In the genomic region with DNA sequence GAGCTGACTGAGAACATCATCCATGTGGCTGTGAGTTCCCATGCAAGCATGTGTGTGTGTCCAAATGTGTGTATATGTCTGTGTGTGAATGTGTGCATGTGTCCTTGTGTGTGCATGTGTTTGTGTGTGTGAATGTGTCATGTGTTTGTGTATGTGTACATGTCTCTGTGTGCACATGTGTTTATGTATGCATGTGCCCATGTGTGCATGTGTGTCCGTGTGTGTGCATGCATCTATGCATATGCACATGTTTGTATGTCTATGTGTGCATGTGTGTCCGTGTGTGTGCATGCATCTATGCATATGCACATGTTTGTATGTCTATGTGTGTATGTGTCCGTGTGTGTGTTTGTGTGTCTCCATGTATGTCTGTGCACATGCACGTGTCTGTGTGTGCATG, we compare ENCODE assay signal across 25 cellular contexts.
A peak's percentile ranks its signal among the peaks of the same experiment; 100 is the strongest.
DNase-seq lines count a peak whose midpoint lies in the region; ATAC-seq, FAIRE-seq and TF ChIP-seq lines count a peak whose summit lies in the region.
"Had no signal": no experiment of that assay in that cellular context is flagged by ENCODE, and none has a peak within 500 bp of the region (broad histone marks: within the 10 kb centered on the region; RNA-seq: fewer than 3 reads in every experiment).

No MANE protein-coding gene starts in this region.

- H3K4me1 Mint-ChIP-seq in activated CD4-positive, alpha-beta T cell treated with anti-CD3 and anti-CD28 coated beads, Interleukin-2, amount 10 ng/mL, durations not matched to agents 24 days and 14 days: peaks cover 55% of the 10 kb centered on the region
- H3K4me1 Mint-ChIP-seq in activated CD4-positive, alpha-beta T cell treated with anti-CD3 and anti-CD28 coated beads, Interleukin-2, amount 10 ng/mL, durations not matched to agents 7 days and 5 days: peaks cover 51% of the 10 kb centered on the region
- H3K4me1 Mint-ChIP-seq in stimulated activated memory B cell treated with anti-CD40 and anti-IgM and Interleukin-4, amounts not matched to agents 10 μg/mL and 1 μg/mL and 100 μg/mL, for 72 hours: peaks cover 61% of the 10 kb centered on the region

- no peak overlapping the region for H2BK15ac ChIP-seq in H1 (ENCODE audit: low read length)

- no peaks in the 10 kb centered on the region for H3K27me3 Mint-ChIP-seq in activated CD4-positive, alpha-beta T cell treated with anti-CD3 and anti-CD28 coated beads, Interleukin-2, amount 10 ng/mL, durations not matched to agents 24 days and 14 days
- no peaks in the 10 kb centered on the region for H3K27me3 Mint-ChIP-seq in activated CD4-positive, alpha-beta T cell treated with anti-CD3 and anti-CD28 coated beads, Interleukin-2, amount 10 ng/mL, durations not matched to agents 7 days and 5 days
- no peaks in the 10 kb centered on the region for H3K27me3 Mint-ChIP-seq in stimulated activated memory B cell treated with anti-CD40 and anti-IgM and Interleukin-4, amounts not matched to agents 10 μg/mL and 1 μg/mL and 100 μg/mL, for 72 hours

- no peaks in the 10 kb centered on the region for H3K79me1 ChIP-seq in H1 (ENCODE audit: low read depth, low read length)

- CTCF ChIA-PET in activated CD4-positive, alpha-beta T cell treated with anti-CD3 and anti-CD28 coated beads, Interleukin-2, amount 10 ng/mL, durations not matched to agents 7 days and 5 days (lab: Charles Lee): interaction anchor here (0.9 to 1.0 kb wide), 2 partner anchors 16 to 21 kb away, joined by 3 read pairs; no protein-coding TSS in a partner anchor
- CTCF ChIA-PET in H1 (lab: Charles Lee; ENCODE audit: partially characterized antibody): no interaction called here

- H3K4me1 ChIP-seq in H1 (replicated peaks in 1 of 4; ENCODE audit: control insufficient read depth in 3 of 4, insufficient read depth in 4 of 4, low read length in 3 of 4): peaks cover 0 to 3% (median 0%) of the 10 kb centered on the region in 4 experiments; a peak in 2 of 7 replicates

- no peaks in the 10 kb centered on the region for H3K27me3 ChIP-seq in H1 (replicated peaks in 1 of 4; ENCODE audit: control insufficient read depth in 3 of 4, extremely low read depth in 1 of 4, insufficient read depth in 3 of 4, low read length in 3 of 4)
- H3K27me3 ChIP-seq: SJCRH30 had no signal

- peak overlapping the region; percentile 45 for H3K27ac Mint-ChIP-seq in activated CD4-positive, alpha-beta T cell treated with anti-CD3 and anti-CD28 coated beads, Interleukin-2, amount 10 ng/mL, durations not matched to agents 24 days and 14 days
- no peak overlapping the region for H3K27ac Mint-ChIP-seq in activated CD4-positive, alpha-beta T cell treated with anti-CD3 and anti-CD28 coated beads, Interleukin-2, amount 10 ng/mL, durations not matched to agents 7 days and 5 days
- H3K27ac Mint-ChIP-seq in stimulated activated memory B cell treated with anti-CD40 and anti-IgM and Interleukin-4, amounts not matched to agents 10 μg/mL and 1 μg/mL and 100 μg/mL, for 72 hours: peak overlapping the region; percentile 16
- H3K27ac Mint-ChIP-seq: GM23338 had no signal

- H2BK20ac ChIP-seq in H1 (ENCODE audit: low read length): no peak overlapping the region

- no peak overlapping the region for H3K23ac ChIP-seq in H1 (ENCODE audit: insufficient read length)

- no peak overlapping the region for H3K9ac ChIP-seq in H1 (replicated peaks in 1 of 4; ENCODE audit: extremely low read depth in 1 of 4, low read depth in 3 of 4, low read length in 3 of 4)

- H3K79me2 ChIP-seq in H1 (ENCODE audit: control insufficient read depth in 1 of 2, insufficient read depth in 2 of 2, low read length in 2 of 2): no peaks in the 10 kb centered on the region; a peak in 1 of 4 replicates

- H3K4me3 ChIP-seq in H1 (ENCODE audit: extremely low read depth in 1 of 4, insufficient read depth in 2 of 4, low read depth in 3 of 4, low read length in 4 of 4): no peak overlapping the region
- H3K4me3 ChIP-seq: GM23338, SJCRH30 had no signal

- H4K5ac ChIP-seq in H1 (ENCODE audit: insufficient read length, low read depth, low read length): no peak overlapping the region

- no peak overlapping the region for H3K4me3 Mint-ChIP-seq in activated CD4-positive, alpha-beta T cell treated with anti-CD3 and anti-CD28 coated beads, Interleukin-2, amount 10 ng/mL, durations not matched to agents 24 days and 14 days
- H3K4me3 Mint-ChIP-seq in activated CD4-positive, alpha-beta T cell treated with anti-CD3 and anti-CD28 coated beads, Interleukin-2, amount 10 ng/mL, durations not matched to agents 7 days and 5 days: no peak overlapping the region
- no peak overlapping the region for H3K4me3 Mint-ChIP-seq in stimulated activated memory B cell treated with anti-CD40 and anti-IgM and Interleukin-4, amounts not matched to agents 10 μg/mL and 1 μg/mL and 100 μg/mL, for 72 hours
- H3K4me3 Mint-ChIP-seq: GM23338 had no signal

- TF ChIP-seq CTCF in H1 (IDR thresholded peaks at IDR 0.05; ENCODE audit: control extremely low read depth in 1 of 3, insufficient read depth in 1 of 3, low read depth in 1 of 3, low read length in 3 of 3): no peak

- no peak overlapping the region for H2BK12ac ChIP-seq in H1 (ENCODE audit: low read depth, low read length)

- ATAC-seq in stimulated activated memory B cell treated with anti-CD40 and anti-IgM and Interleukin-4, amounts not matched to agents 10 μg/mL and 1 μg/mL and 100 μg/mL, for 72 hours: no peak
- ATAC-seq in HG03469 (IDR thresholded peaks at IDR 0.05; ENCODE audit: unreplicated experiment) (no peak), GM19397 (IDR thresholded peaks at IDR 0.05; ENCODE audit: unreplicated experiment) (no peak)
- ATAC-seq: GM23338, HCT116 had no signal

- POLR2A ChIA-PET in activated CD4-positive, alpha-beta T cell treated with anti-CD3 and anti-CD28 coated beads, Interleukin-2, amount 10 ng/mL, durations not matched to agents 7 days and 5 days (lab: Charles Lee): no interaction called here
- POLR2A ChIA-PET in H1 (lab: Charles Lee; ENCODE audit: partially characterized antibody): no interaction called here

- H2BK5ac ChIP-seq in H1 (ENCODE audit: low read depth, low read length): no peak overlapping the region; the same call in 1 of the 2 replicates

- WGBS in H1 (ENCODE audit: extremely low coverage in 1 of 2, insufficient coverage in 1 of 2, insufficient read length in 1 of 2, insufficient replicate concordance in 2 of 2, low coverage in 1 of 2, low lambda C conversion rate in 2 of 2, missing lambda C conversion rate in 1 of 2), 2 experiments: 90% methylated on average over 4 of the region's 4 CpGs; no CpG with 5 or more reads in 1 of the 2 experiments

- H3K56ac ChIP-seq in H1 (replicated peaks; ENCODE audit: insufficient read length, low read depth, low read length): no peak overlapping the region

- peaks cover 6% of the 10 kb centered on the region for H3K23me2 ChIP-seq in H1 (ENCODE audit: low read depth, low read length)

- FAIRE-seq in GM12892 (lab: Jason Lieb, UNC) (peak; percentile 57), H1 (lab: Jason Lieb, UNC) (no peak), H54 (lab: Jason Lieb, UNC) (no peak)
- FAIRE-seq: D721Med, RCC 7860 had no signal

- TF ChIP-seq POLR2A in GM12892 (IDR thresholded peaks at IDR 0.05; ENCODE audit: low read depth, low read length) (no peak), H1 (IDR thresholded peaks at IDR 0.05; ENCODE audit: control extremely low read depth in 1 of 2, low read depth in 2 of 2, low read length in 2 of 2) (no peak), H54 (IDR thresholded peaks at IDR 0.05; ENCODE audit: low read depth, low read length) (no peak)

- H4K20me1 ChIP-seq in H1 (replicated peaks in 1 of 2; ENCODE audit: control insufficient read depth in 1 of 2, insufficient read depth in 2 of 2, low read length in 2 of 2): peaks cover 0 to 3% of the 10 kb centered on the region in 2 experiments

- intact Hi-C loops in activated CD4-positive, alpha-beta T cell treated with anti-CD3 and anti-CD28 coated beads, Interleukin-2, amount 10 ng/mL, durations not matched to agents 24 days and 14 days (cut with micrococcal nuclease): loop anchor here (5.0 to 10.0 kb wide), 2 partner anchors 34 to 374 kb away; no protein-coding TSS in a partner anchor

- H3K4me2 ChIP-seq in H1 (ENCODE audit: insufficient read depth in 1 of 2, low read depth in 2 of 2, low read length in 2 of 2): no peak overlapping the region
- H3K4me2 ChIP-seq: GM23338 had no signal

- H3K9me3 Mint-ChIP-seq in activated CD4-positive, alpha-beta T cell treated with anti-CD3 and anti-CD28 coated beads, Interleukin-2, amount 10 ng/mL, durations not matched to agents 24 days and 14 days: peaks cover 4% of the 10 kb centered on the region
- no peaks in the 10 kb centered on the region for H3K9me3 Mint-ChIP-seq in activated CD4-positive, alpha-beta T cell treated with anti-CD3 and anti-CD28 coated beads, Interleukin-2, amount 10 ng/mL, durations not matched to agents 7 days and 5 days
- H3K9me3 Mint-ChIP-seq in stimulated activated memory B cell treated with anti-CD40 and anti-IgM and Interleukin-4, amounts not matched to agents 10 μg/mL and 1 μg/mL and 100 μg/mL, for 72 hours: peaks cover 3% of the 10 kb centered on the region

- no peak overlapping the region for H3K14ac ChIP-seq in H1 (ENCODE audit: insufficient read length)

- H3K18ac ChIP-seq in H1 (ENCODE audit: extremely low read depth, low read length): no peak overlapping the region

- no peak overlapping the region for H4K91ac ChIP-seq in H1 (replicated peaks; ENCODE audit: insufficient read length, low read length)

- no peaks in the 10 kb centered on the region for H3K36me3 ChIP-seq in H1 (ENCODE audit: control insufficient read depth in 2 of 4, insufficient read depth in 4 of 4, low read length in 3 of 4)
- H3K36me3 ChIP-seq: SJCRH30 had no signal

- no peak overlapping the region for H4K8ac ChIP-seq in H1 (ENCODE audit: extremely low read depth, insufficient read depth, low read length)

- TF ChIP-seq RAD21 in H1 (IDR thresholded peaks at IDR 0.05 in 1 of 2, conservative IDR thresholded peaks at IDR 0.05 in 1 of 2; ENCODE audit: low read depth in 2 of 2, low read length in 2 of 2): no peak

- no peak overlapping the region for H2BK120ac ChIP-seq in H1 (replicated peaks; ENCODE audit: low read depth, low read length)

- TF ChIP-seq EP300 in H1 (IDR thresholded peaks at IDR 0.05; ENCODE audit: borderline replicate concordance in 1 of 2, low read depth in 2 of 2, low read length in 2 of 2): no peak

- no peak overlapping the region for H3K4ac ChIP-seq in H1 (replicated peaks; ENCODE audit: insufficient read length, low read depth, low read length)

- DNase-seq in activated CD4-positive, alpha-beta T cell treated with anti-CD3 and anti-CD28 coated beads, Interleukin-2, amount 10 ng/mL, durations not matched to agents 24 days and 14 days: no peak
- no peak for DNase-seq in activated CD4-positive, alpha-beta T cell treated with anti-CD3 and anti-CD28 coated beads, Interleukin-2, amount 10 ng/mL, durations not matched to agents 7 days and 5 days
- no peak for DNase-seq in GM12892 (ENCODE audit: insufficient read length)
- DNase-seq in H1 (ENCODE audit: low read depth in 1 of 2, low spot score in 2 of 2): no peak
- no peak for DNase-seq in H54 (ENCODE audit: insufficient read length, low spot score)
- DNase-seq: C1 segment of cervical spinal cord, DMS53, GDM1, Kasumi-1, NCI-H1417, NCI-H1694 treated with DMSO at 0.1 percent for 48 hours, NCI-H2081 treated with DMSO at 0.1 percent for 48 hours, NCI-H2171 treated with DMSO at 0.1 percent for 48 hours, NCI-H524 treated with DMSO at 0.1 percent for 48 hours, NCI-H82, OCI-M1, SJCRH30 had no signal

- peak overlapping the region; percentile 77; the same call in 1 of the 2 replicates for H2AK5ac ChIP-seq in H1 (ENCODE audit: low read depth, low read length)

- H2AFZ ChIP-seq in H1 (ENCODE audit: low read length): no peak overlapping the region
- H2AFZ ChIP-seq: GM23338 had no signal

- H3K27ac ChIP-seq in H1 (ENCODE audit: low read depth, low read length): no peak overlapping the region
- H3K27ac ChIP-seq: 22Rv1, SJCRH30 had no signal

- H3K9me3 ChIP-seq in H1 (ENCODE audit: insufficient read depth in 2 of 2, low read depth in 1 of 2, low read length in 1 of 2): no peaks in the 10 kb centered on the region; a peak in 1 of 4 replicates
- H3K9me3 ChIP-seq: SJCRH30 had no signal

- no peaks in the 10 kb centered on the region for H3K36me3 Mint-ChIP-seq in activated CD4-positive, alpha-beta T cell treated with anti-CD3 and anti-CD28 coated beads, Interleukin-2, amount 10 ng/mL, durations not matched to agents 24 days and 14 days (ENCODE audit: low read depth)
- no peaks in the 10 kb centered on the region for H3K36me3 Mint-ChIP-seq in activated CD4-positive, alpha-beta T cell treated with anti-CD3 and anti-CD28 coated beads, Interleukin-2, amount 10 ng/mL, durations not matched to agents 7 days and 5 days (ENCODE audit: low read depth)
- H3K36me3 Mint-ChIP-seq in stimulated activated memory B cell treated with anti-CD40 and anti-IgM and Interleukin-4, amounts not matched to agents 10 μg/mL and 1 μg/mL and 100 μg/mL, for 72 hours: no peaks in the 10 kb centered on the region
